8 cellular contexts compared by ENCODE assay signal in the genomic region with DNA sequence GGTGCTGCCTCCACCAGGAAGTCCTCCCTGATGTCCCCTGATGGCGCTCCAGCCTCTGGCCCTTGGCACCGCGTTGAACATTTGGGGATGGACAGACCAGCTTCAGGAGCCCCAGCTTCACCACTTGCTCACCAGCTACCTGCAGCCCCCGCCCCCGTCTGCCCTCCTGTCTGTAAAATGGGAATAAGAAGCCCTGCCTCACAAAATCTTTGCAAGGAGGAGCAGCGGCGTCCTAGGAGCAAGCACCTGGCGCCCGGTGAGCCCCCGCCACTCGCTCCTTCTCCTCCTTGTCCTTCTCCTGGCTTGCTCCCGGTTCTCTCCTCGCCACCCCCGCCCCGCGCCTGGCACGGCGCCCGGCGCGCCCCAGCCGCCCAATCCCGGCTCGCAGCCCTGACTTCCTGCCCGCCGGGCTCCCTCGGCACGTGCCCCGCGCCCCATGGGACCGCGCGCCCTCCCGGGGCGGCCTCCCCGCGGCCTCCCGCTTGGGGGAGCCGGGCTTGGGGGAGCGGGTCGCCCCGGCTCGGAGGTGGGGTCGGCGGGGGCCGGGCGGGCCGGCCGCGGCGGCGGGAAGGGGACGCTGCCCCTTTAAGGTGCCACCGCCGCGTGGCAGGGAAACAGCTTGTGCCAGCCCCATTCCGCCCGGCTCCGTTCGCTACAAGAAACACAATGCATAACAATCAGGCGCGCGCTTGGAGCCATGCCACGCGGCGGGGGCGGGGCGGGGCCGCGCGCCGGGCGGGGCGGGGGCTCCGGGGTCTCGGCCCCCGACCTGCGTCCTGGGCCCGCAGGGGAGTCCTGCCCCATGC. TPM values are rescaled to one million over a fixed set of nuclear protein-coding genes. Genes with fewer than 3 reads are reported as not detected.
DNase-seq lines count a peak whose midpoint lies in the region; ATAC-seq and TF ChIP-seq lines count a peak whose summit lies in the region.

No MANE protein-coding gene starts in this region.

- H3K36me3 ChIP-seq in KOPT-K1 (ENCODE audit: insufficient read depth, low read length): no peaks in the 10 kb centered on the region
- H3K36me3 ChIP-seq in SJSA1: no peaks in the 10 kb centered on the region
- no peaks in the 10 kb centered on the region for H3K36me3 ChIP-seq in cardiac muscle cell
- H3K36me3 ChIP-seq in psoas muscle (ENCODE audit: insufficient read depth in 1 of 2, low read depth in 1 of 2): no peaks in the 10 kb centered on the region

- WGBS in psoas muscle, 3 donors: 2 to 5% (median 3%) methylated on average over 36 to 79 of the region's 79 CpGs

- peak in 3 of 4 donors; percentile 34 to 46 (median 37) for ATAC-seq in psoas muscle
- ATAC-seq in omental fat pad (ENCODE audit: low FRiP score): no peak

- TF ChIP-seq CTCF in cardiac muscle cell (IDR thresholded peaks at IDR 0.05; ENCODE audit: low read depth, low read length) (no peak), psoas muscle (IDR thresholded peaks at IDR 0.05) (no peak), omental fat pad (IDR thresholded peaks at IDR 0.05) (no peak)

- DNase-seq in Caki2 (ENCODE audit: low read depth) (peak; percentile 66), SJSA1 (ENCODE audit: low read depth in 1 of 2, low spot score in 2 of 2) (peak in 1 of 2 experiments; percentile 59), cardiac muscle cell (ENCODE audit: low read depth in 1 of 2, low spot score in 1 of 2) (peak; percentile 57 to 74), psoas muscle (peak; percentile 62 to 75), medulla oblongata (ENCODE audit: extremely low spot score) (no peak), omental fat pad (ENCODE audit: low spot score) (no peak)
- DNase-seq in activated naive CD4-positive, alpha-beta T cell treated with anti-CD3 and anti-CD28 coated beads, Interleukin-2, amount 50 U/mL, for 16 hours: peak; percentile 65

- H3K9me3 ChIP-seq in KOPT-K1 (ENCODE audit: insufficient read depth, low read length, poor library complexity, severe bottlenecking) (no peaks in the 10 kb centered on the region), SJSA1 (replicated peaks) (no peaks in the 10 kb centered on the region), cardiac muscle cell (ENCODE audit: low read depth) (no peaks in the 10 kb centered on the region), psoas muscle (no peaks in the 10 kb centered on the region)

- in situ Hi-C loops in Caki2 (cut with HindIII; ENCODE audit: low pct_unique_long_range_greater_than_20kb, low sequenced_read_pairs): no loop called here

- peaks cover 35% of the 10 kb centered on the region for H3K27me3 ChIP-seq in SJSA1 (replicated peaks)
- peaks cover 92% of the 10 kb centered on the region for H3K27me3 ChIP-seq in cardiac muscle cell
- peaks cover 0 to 32% (median 4%) of the 10 kb centered on the region in 3 donors for H3K27me3 ChIP-seq in psoas muscle (ENCODE audit: insufficient read depth in 3 of 3, low read length in 2 of 3)

- peaks cover 14% of the 10 kb centered on the region for H3K4me1 ChIP-seq in SJSA1 (replicated peaks)
- no peaks in the 10 kb centered on the region for H3K4me1 ChIP-seq in cardiac muscle cell (ENCODE audit: low read depth)
- H3K4me1 ChIP-seq in psoas muscle: no peaks in the 10 kb centered on the region

- peak overlapping the region; percentile 60 for H3K27ac ChIP-seq in KOPT-K1 (ENCODE audit: low read depth, low read length, poor library complexity, severe bottlenecking)
- H3K27ac ChIP-seq in SJSA1: no peak overlapping the region
- H3K27ac ChIP-seq in cardiac muscle cell: no peak overlapping the region
- H3K27ac ChIP-seq in psoas muscle: no peak overlapping the region

- peak overlapping the region; percentile 44 for H3K4me3 ChIP-seq in SJSA1
- H3K4me3 ChIP-seq in cardiac muscle cell: peak overlapping the region; percentile 45
- peak overlapping the region; percentile 68 for H3K4me3 ChIP-seq in psoas muscle

- intact Hi-C loops in psoas muscle (cut with DNase I): no loop called here

RNA-seq across cellular contexts. Expression of a gene that starts 9.1 kb away (rescaled TPM):
- total RNA-seq in Caki2 (2014; rRNA removed; shearing (Covaris generic); ENCODE audit: low replicate concordance): not detected in 2 replicates
- not detected in 2 replicates for total RNA-seq in SJSA1 (2014; rRNA removed; shearing (Covaris generic))
- 4.3 and 17.7 TPM in 2 replicates for total RNA-seq in cardiac muscle cell
- 7.6 and 20.3 TPM in 2 replicates for polyA plus RNA-seq in cardiac muscle cell
- under 1 TPM in 3 of 4 donors, not detected in 1; 0.21 to 0.42 (median 0.23) TPM for total RNA-seq in psoas muscle
- 1 to 10 TPM in 1 of 3 donors, under 1 TPM in 2; 0.10 to 1.6 (median 0.35) TPM for polyA plus RNA-seq in psoas muscle
- 10 to 100 TPM; 13.9 to 27.0 (median 19.1) TPM for total RNA-seq in omental fat pad

RNA-seq across cellular contexts. Expression of a gene that starts 9.9 kb away (rescaled TPM):
- total RNA-seq in Caki2 (2014; rRNA removed; shearing (Covaris generic); ENCODE audit: low replicate concordance): not detected in 2 replicates
- not detected in 2 replicates for total RNA-seq in SJSA1 (2014; rRNA removed; shearing (Covaris generic))
- not detected in 2 replicates for total RNA-seq in cardiac muscle cell
- polyA plus RNA-seq in cardiac muscle cell: not detected in 2 replicates
- total RNA-seq in psoas muscle: not detected
- polyA plus RNA-seq in psoas muscle: under 1 TPM in 1 of 3 donors, not detected in 2; 0.01 TPM
- total RNA-seq in omental fat pad: under 1 TPM in 1 of 4 donors, not detected in 3; 0.06 TPM

RNA-seq across cellular contexts. Expression of a gene that starts 19.3 kb away (rescaled TPM):
- 52.3 and 69.5 TPM in 2 replicates for total RNA-seq in Caki2 (2014; rRNA removed; shearing (Covaris generic); ENCODE audit: low replicate concordance)
- total RNA-seq in SJSA1 (2014; rRNA removed; shearing (Covaris generic)): 27.8 and 46.6 TPM in 2 replicates
- total RNA-seq in cardiac muscle cell (67.1 and 84.1 TPM in 2 replicates), psoas muscle (10 to 100 TPM; 22.5 to 32.6 (median 26.1) TPM), omental fat pad (10 to 100 TPM; 24.9 to 75.5 (median 36.5) TPM)
- polyA plus RNA-seq in cardiac muscle cell (47.9 and 62.6 TPM in 2 replicates), psoas muscle (10 to 100 TPM; 33.0 to 62.8 (median 47.9) TPM)

RNA-seq across cellular contexts. Expression of a gene that starts 47.5 kb away (rescaled TPM):
- 0.91 TPM in 1 of 2 replicates, not detected in the other for total RNA-seq in Caki2 (2014; rRNA removed; shearing (Covaris generic); ENCODE audit: low replicate concordance)
- 0.11 TPM in 1 of 2 replicates, not detected in the other for total RNA-seq in SJSA1 (2014; rRNA removed; shearing (Covaris generic))
- 61.5 and 79.1 TPM in 2 replicates for total RNA-seq in cardiac muscle cell
- 105 and 133 TPM in 2 replicates for polyA plus RNA-seq in cardiac muscle cell
- 1,000 to 10,000 TPM; 3,389 to 5,818 (median 3,842) TPM for total RNA-seq in psoas muscle
- polyA plus RNA-seq in psoas muscle: 1,000 to 10,000 TPM; 2,116 to 7,047 (median 2,671) TPM
- 1 to 10 TPM in 1 of 4 donors, under 1 TPM in 2, not detected in 1; 0.19 to 1.7 (median 0.60) TPM for total RNA-seq in omental fat pad

RNA-seq across cellular contexts. Expression of a gene that starts 50.6 kb away (rescaled TPM):
- total RNA-seq in Caki2 (2014; rRNA removed; shearing (Covaris generic); ENCODE audit: low replicate concordance): not detected in 2 replicates
- not detected in 2 replicates for total RNA-seq in SJSA1 (2014; rRNA removed; shearing (Covaris generic))
- total RNA-seq in cardiac muscle cell (21.0 and 27.2 TPM in 2 replicates), psoas muscle (10 to 100 TPM in 2 of 4 donors, 1 to 10 TPM in 2; 5.9 to 15.3 (median 11.8) TPM), omental fat pad (10 to 100 TPM in 1 of 4 donors, 1 to 10 TPM in 2, under 1 TPM in 1; 0.44 to 16.7 (median 1.9) TPM)
- polyA plus RNA-seq in cardiac muscle cell (11.9 and 14.7 TPM in 2 replicates), psoas muscle (10 to 100 TPM in 1 of 3 donors, 1 to 10 TPM in 2; 6.0 to 13.0 (median 6.8) TPM)

Comparison
In these comparisons a context has a peak if more than half of its experiments do, and no peak if none do; other contexts are left out.
1. DNase-seq: peak in Caki2 (single experiment), activated naive CD4-positive, alpha-beta T cell treated with anti-CD3 and anti-CD28 coated beads, Interleukin-2, amount 50 U/mL, for 16 hours (single experiment), cardiac muscle cell (2 of 2) and psoas muscle (2 of 2); none in medulla oblongata (single experiment) and omental fat pad (single experiment).
2. Peak in every context shown above with its lines, with median percentiles within 50 percentile points of each other: H3K4me3 ChIP-seq.